In the genomic region with DNA sequence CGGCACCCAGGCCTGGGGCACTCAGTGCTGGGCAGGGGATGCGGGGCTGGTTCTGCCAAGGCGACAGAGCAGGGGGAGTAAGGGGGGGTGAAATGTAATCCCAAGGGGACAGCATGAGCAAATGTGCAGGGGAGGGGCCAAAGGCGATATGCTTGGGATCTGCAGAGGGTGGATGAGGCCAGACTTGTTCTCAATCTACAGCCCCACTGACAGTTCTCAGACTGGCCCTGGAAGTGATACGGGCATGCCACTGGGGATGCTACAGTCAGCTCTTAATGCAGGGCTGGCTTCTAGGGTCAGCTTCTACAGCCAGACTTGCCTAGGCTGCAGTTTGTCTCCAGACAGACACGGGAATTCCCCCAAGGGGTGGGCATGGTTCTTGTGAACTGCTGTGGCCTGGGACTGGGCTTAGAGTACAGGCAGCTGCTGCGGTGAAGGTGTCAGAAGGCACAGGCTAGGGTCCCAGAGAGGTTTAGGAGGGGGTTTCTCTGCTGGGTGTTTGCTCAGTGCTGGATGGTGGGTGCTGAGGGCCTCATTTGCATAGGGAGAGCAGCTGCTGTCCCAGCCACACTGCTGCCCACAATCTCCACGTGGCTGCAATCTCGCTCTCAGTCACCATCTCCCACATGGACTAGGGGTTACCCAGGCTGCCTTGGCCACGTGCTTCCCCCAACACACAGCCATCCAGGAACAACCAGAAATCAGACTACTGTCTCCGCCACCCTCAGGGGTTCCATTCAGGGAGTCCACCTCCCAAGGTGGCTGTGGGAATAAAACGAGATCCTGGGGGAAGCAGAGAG, we compare ENCODE assay signal across 9 cellular contexts.
A peak's percentile ranks its signal among the peaks of the same experiment; 100 is the strongest.
DNase-seq lines count a peak whose midpoint lies in the region; ATAC-seq and TF ChIP-seq lines count a peak whose summit lies in the region.
"Had no signal": no experiment of that assay in that cellular context is flagged by ENCODE, and none has a peak within 500 bp of the region (broad histone marks: within the 10 kb centered on the region; RNA-seq: fewer than 3 reads in every experiment).

No MANE protein-coding gene starts in this region.

- peaks cover 3% of the 10 kb centered on the region for H3K36me3 Mint-ChIP-seq in activated CD4-positive, alpha-beta T cell treated with anti-CD3 and anti-CD28 coated beads, Interleukin-2, amount 10 ng/mL, durations not matched to agents 24 days and 14 days (ENCODE audit: low read depth)
- H3K36me3 Mint-ChIP-seq in naive B cell, result no peaks in the 10 kb centered on the region

- H3K27me3 Mint-ChIP-seq in activated CD4-positive, alpha-beta T cell treated with anti-CD3 and anti-CD28 coated beads, Interleukin-2, amount 10 ng/mL, durations not matched to agents 24 days and 14 days, result no peaks in the 10 kb centered on the region
- no peaks in the 10 kb centered on the region for H3K27me3 Mint-ChIP-seq in naive B cell

- peaks cover 3% of the 10 kb centered on the region for H3K36me3 ChIP-seq in DND-41 (ENCODE audit: insufficient read depth, low read length)

- intact Hi-C loops in activated CD4-positive, alpha-beta T cell treated with anti-CD3 and anti-CD28 coated beads, Interleukin-2, amount 10 ng/mL, durations not matched to agents 24 days and 14 days (cut with micrococcal nuclease), result loop anchor here (1.0 to 5.0 kb wide), 3 partner anchors 11 to 56 kb away; no protein-coding TSS in a partner anchor

- peak; percentile 92 for ATAC-seq in DND-41 (ENCODE audit: insufficient read depth, low read depth)
- ATAC-seq in HG03354 (IDR thresholded peaks at IDR 0.05; ENCODE audit: poor library complexity, severe bottlenecking, unreplicated experiment), result peak; percentile 86
- peak; percentile 75 to 78 for ATAC-seq in naive B cell (ENCODE audit: low read depth in 2 of 2)

- TF ChIP-seq CTCF in DND-41 (IDR thresholded peaks at IDR 0.05; ENCODE audit: borderline replicate concordance, extremely low read depth, low read length, poor library complexity, severe bottlenecking), result no peak

- H3K9ac ChIP-seq in DND-41 (ENCODE audit: low read depth, low read length), result no peak overlapping the region

- peak overlapping the region; percentile 90 for H3K27ac Mint-ChIP-seq in activated CD4-positive, alpha-beta T cell treated with anti-CD3 and anti-CD28 coated beads, Interleukin-2, amount 10 ng/mL, durations not matched to agents 24 days and 14 days
- H3K27ac Mint-ChIP-seq in naive B cell, result peak overlapping the region; percentile 78 to 100 (median 97)

- H3K27me3 ChIP-seq in DND-41 (ENCODE audit: insufficient read depth, low read length, poor library complexity), result no peaks in the 10 kb centered on the region

- peaks cover 58% of the 10 kb centered on the region for H3K4me1 ChIP-seq in DND-41 (ENCODE audit: insufficient read depth, low read length)

- DNase-seq in DND-41, result peak; percentile 86
- peak; percentile 95 for DNase-seq in GM19240 (ENCODE audit: insufficient read length, low spot score)
- DNase-seq in activated CD4-positive, alpha-beta T cell treated with anti-CD3 and anti-CD28 coated beads, Interleukin-2, amount 10 ng/mL, durations not matched to agents 24 days and 14 days, result peak; percentile 76
- DNase-seq in naive B cell, result peak; percentile 80
- no peak for DNase-seq in midbrain (lab: John Stamatoyannopoulos, UW)
- DNase-seq in mesenteric fat pad (ENCODE audit: low spot score), result no peak
- DNase-seq in NCI-H128 (lab: John Stamatoyannopoulos, UW; ENCODE audit: unreplicated experiment), result no peak

- H3K9me3 Mint-ChIP-seq in activated CD4-positive, alpha-beta T cell treated with anti-CD3 and anti-CD28 coated beads, Interleukin-2, amount 10 ng/mL, durations not matched to agents 24 days and 14 days, result peaks cover 5% of the 10 kb centered on the region
- no peaks in the 10 kb centered on the region for H3K9me3 Mint-ChIP-seq in naive B cell

- H3K4me2 ChIP-seq in DND-41 (ENCODE audit: insufficient read depth, low read length), result no peak overlapping the region

- no peak overlapping the region for H3K4me3 ChIP-seq in DND-41 (ENCODE audit: low read depth in 1 of 2, low read length in 2 of 2)

- peaks cover 100% of the 10 kb centered on the region for H3K79me2 ChIP-seq in DND-41 (ENCODE audit: insufficient read depth, low read length)

- H4K20me1 ChIP-seq in DND-41 (ENCODE audit: insufficient read depth, low read length), result peaks cover 98% of the 10 kb centered on the region

- H3K4me3 Mint-ChIP-seq in activated CD4-positive, alpha-beta T cell treated with anti-CD3 and anti-CD28 coated beads, Interleukin-2, amount 10 ng/mL, durations not matched to agents 24 days and 14 days, result peak overlapping the region; percentile 50
- H3K4me3 Mint-ChIP-seq in naive B cell, result peak overlapping the region; percentile 52 to 90 (median 83)

- peaks cover 47% of the 10 kb centered on the region for H3K4me1 Mint-ChIP-seq in activated CD4-positive, alpha-beta T cell treated with anti-CD3 and anti-CD28 coated beads, Interleukin-2, amount 10 ng/mL, durations not matched to agents 24 days and 14 days
- peaks cover 46 to 88% (median 67%) of the 10 kb centered on the region in 3 donors for H3K4me1 Mint-ChIP-seq in naive B cell

- no peak overlapping the region for H2AFZ ChIP-seq in DND-41 (ENCODE audit: low read depth, low read length)

- H3K9me3 ChIP-seq in DND-41 (ENCODE audit: insufficient read depth, low read length, severe bottlenecking), result no peaks in the 10 kb centered on the region

- peak overlapping the region; percentile 68 for H3K27ac ChIP-seq in DND-41 (ENCODE audit: low read length)
- H3K27ac ChIP-seq: epithelial cell of prostate had no signal

Comparison
In these comparisons a context has a peak if more than half of its experiments do, and no peak if none do; other contexts are left out.
1. DNase-seq: peak in DND-41 (single experiment), GM19240 (single experiment), activated CD4-positive, alpha-beta T cell treated with anti-CD3 and anti-CD28 coated beads, Interleukin-2, amount 10 ng/mL, durations not matched to agents 24 days and 14 days (single experiment) and naive B cell (single experiment); none in midbrain (single experiment), mesenteric fat pad (single experiment) and NCI-H128 (single experiment).
2. Peak in every context shown above with its lines, with median percentiles within 50 percentile points of each other: ATAC-seq.